18 cellular contexts compared by ENCODE assay signal in genomic region chr16:55569025-55569424, GRCh38. TPM values are rescaled to one million over a fixed set of nuclear protein-coding genes. Genes with fewer than 3 reads are reported as not detected.
DNase-seq lines count a peak whose midpoint lies in the region; ATAC-seq, FAIRE-seq and TF ChIP-seq lines count a peak whose summit lies in the region.
"Had no signal": no experiment of that assay in that cellular context is flagged by ENCODE, and none has a peak within 500 bp of the region (broad histone marks: within the 10 kb centered on the region; RNA-seq: fewer than 3 reads in every experiment).

No MANE protein-coding gene starts in this region.

- H3K27me3 Mint-ChIP-seq in glutamatergic neuron (ENCODE audit: unreplicated experiment): peaks cover 2% of the 10 kb centered on the region

- no peaks in the 10 kb centered on the region for H3K9me3 ChIP-seq in right cardiac atrium (ENCODE audit: control insufficient read depth, low read length)
- H3K9me3 ChIP-seq: SJSA1 had no signal

- peaks cover 6% of the 10 kb centered on the region for H3K4me1 Mint-ChIP-seq in glutamatergic neuron (ENCODE audit: low read depth, unreplicated experiment)

- no peak overlapping the region for H3K27ac Mint-ChIP-seq in glutamatergic neuron (ENCODE audit: unreplicated experiment)

- H3K27ac ChIP-seq in right cardiac atrium (ENCODE audit: low read length): no peak overlapping the region
- H3K27ac ChIP-seq: coronary artery, VCaP had no signal

- no peak for FAIRE-seq in urothelium cell line (lab: Jason Lieb, UNC)
- FAIRE-seq: H1 had no signal

- no peaks in the 10 kb centered on the region for H3K36me3 Mint-ChIP-seq in glutamatergic neuron (ENCODE audit: unreplicated experiment)

- TF ChIP-seq CTCF in glutamatergic neuron (IDR thresholded peaks at IDR 0.05; ENCODE audit: partially characterized antibody, unreplicated experiment): no peak

- H3K4me3 Mint-ChIP-seq in glutamatergic neuron (ENCODE audit: unreplicated experiment): peak overlapping the region; percentile 16

- 22% methylated on average over 1 of the region's 1 CpG for WGBS in right cardiac atrium

- peak; percentile 30 for ATAC-seq in Right ventricle myocardium superior (ENCODE audit: poor library complexity)
- ATAC-seq in right cardiac atrium: no peak
- no peak for ATAC-seq in HG03354 (IDR thresholded peaks at IDR 0.05; ENCODE audit: poor library complexity, severe bottlenecking, unreplicated experiment)

- no peaks in the 10 kb centered on the region for H3K27me3 ChIP-seq in right cardiac atrium (ENCODE audit: control insufficient read depth, insufficient read depth)
- H3K27me3 ChIP-seq: SJSA1 had no signal

- H3K4me3 ChIP-seq in right cardiac atrium (ENCODE audit: low read length): no peak overlapping the region
- H3K4me3 ChIP-seq: coronary artery, SJSA1 had no signal

- DNase-seq in Right ventricle myocardium superior: no peak
- DNase-seq in right cardiac atrium: no peak
- peak; percentile 24 for DNase-seq in amniotic epithelial cell (ENCODE audit: low read depth)
- no peak for DNase-seq in glutamatergic neuron
- peak; percentile 12 for DNase-seq in urothelium cell line (ENCODE audit: low spot score)
- DNase-seq in cortex of kidney (lab: John Stamatoyannopoulos, UW): no peak
- no peak for DNase-seq in cerebellar cortex (ENCODE audit: low spot score)
- DNase-seq: activated naive CD4-positive, alpha-beta T cell treated with anti-CD3 and anti-CD28 coated beads, Interleukin-2, amount 50 U/mL, for 16 hours; foreskin melanocyte; NCI-H2081; stimulated activated CD4-positive, alpha-beta T cell treated with anti-CD3 and anti-CD28 coated beads, Interleukin-1b, Interleukin-23, amount 100 ng/mL, for 48 hours; stimulated activated CD8-positive, alpha-beta memory T cell treated with anti-CD3 and anti-CD28 coated beads, Interleukin-4, amount 100 ng/mL, for 48 hours had no signal

- H3K4me1 ChIP-seq in right cardiac atrium (ENCODE audit: control insufficient read depth, insufficient read depth, low read length): peaks cover 4% of the 10 kb centered on the region

- intact Hi-C loops in Right ventricle myocardium superior (cut with DNase I): no loop called here
- intact Hi-C loops in right cardiac atrium (cut with DNase I): no loop called here

- peaks cover 2% of the 10 kb centered on the region for H3K9me3 Mint-ChIP-seq in glutamatergic neuron (ENCODE audit: unreplicated experiment)

RNA-seq across cellular contexts. Expression of gene CAPNS2, which starts 2.5 kb away (rescaled TPM):
- total RNA-seq in Right ventricle myocardium superior (not detected), right cardiac atrium (under 1 TPM in 2 of 4 donors, not detected in 2; 0.23 to 0.54 TPM), glutamatergic neuron (ENCODE audit: unreplicated experiment) (not detected)
- 0.20 TPM for polyA plus RNA-seq in right cardiac atrium
- total RNA-seq: Daoy, H1, SJSA1 had no signal
- polyA plus RNA-seq: H1 had no signal

Comparison
In these comparisons a context has a peak if more than half of its experiments do, and no peak if none do; other contexts are left out.
1. DNase-seq: peak in amniotic epithelial cell (single experiment) and urothelium cell line (single experiment); none in Right ventricle myocardium superior (single experiment), right cardiac atrium (0 of 3), glutamatergic neuron (single experiment), cortex of kidney (single experiment) and cerebellar cortex (single experiment).